ENCODE assay signal across 27 cellular contexts in the genomic region with DNA sequence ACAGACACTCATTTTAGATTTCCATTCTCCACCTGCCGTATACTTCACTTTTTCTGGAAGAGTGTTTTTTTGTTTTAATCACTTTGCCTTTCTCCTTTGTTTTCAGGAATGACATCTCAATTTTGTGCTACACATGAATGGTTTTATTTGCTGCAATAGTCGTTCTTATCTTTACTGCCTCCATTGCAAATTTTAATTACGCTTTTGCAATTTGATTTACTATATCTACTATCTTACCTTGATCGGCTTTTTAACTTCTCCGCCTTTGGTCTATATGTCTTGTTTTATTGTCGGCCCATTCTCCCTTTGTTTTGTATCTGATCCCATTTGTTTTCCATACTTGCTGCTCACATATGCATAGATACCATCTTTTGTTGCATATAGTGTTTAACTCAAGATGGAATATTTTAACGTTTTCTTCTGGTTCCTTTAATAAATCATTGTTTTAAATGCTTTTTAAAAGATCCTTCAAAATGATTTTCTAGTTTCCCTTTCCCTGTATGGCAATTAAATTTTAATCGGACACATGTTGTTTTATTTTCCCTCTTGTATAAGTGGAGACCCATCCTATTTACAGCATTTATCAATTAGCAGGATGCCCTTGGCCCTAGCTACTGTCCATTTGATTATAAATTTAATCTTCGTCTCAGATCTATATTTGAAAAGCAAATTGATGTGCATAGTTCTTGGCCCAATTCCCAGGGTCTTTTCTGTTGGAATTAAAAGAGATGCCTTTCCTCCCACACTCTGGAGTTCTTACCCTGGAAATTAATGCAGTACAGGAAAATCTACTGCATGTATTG.
"Had no signal": no experiment of that assay in that cellular context is flagged by ENCODE, and none has a peak within 500 bp of the region (broad histone marks: within the 10 kb centered on the region; RNA-seq: fewer than 3 reads in every experiment).

No MANE protein-coding gene starts in this region.

- DNase-seq: activated CD4-positive, alpha-beta T cell treated with anti-CD3 and anti-CD28 coated beads for 36 hours; activated CD4-positive, CD25-positive, alpha-beta regulatory T cell; activated effector memory CD4-positive, alpha-beta T cell treated with anti-CD3 and anti-CD28 coated beads, Interleukin-2, amount 50 U/mL, for 16 hours; activated naive CD4-positive, alpha-beta T cell treated with anti-CD3 and anti-CD28 coated beads for 36 hours; activated naive CD8-positive, alpha-beta T cell treated with anti-CD3 and anti-CD28 coated beads for 36 hours; activated T-cell treated with anti-CD3 and anti-CD28 coated beads for 4 hours; adrenal gland; aorta; body of pancreas; colonic mucosa; effector CD8-positive, alpha-beta T cell; left ventricle myocardium superior; naive B cell; ovary; sigmoid colon; small intestine; stimulated activated CD4-positive, alpha-beta T cell treated with anti-CD3 and anti-CD28 coated beads, Interleukin-1b, Interleukin-23, amount 100 ng/mL, for 48 hours; stimulated activated CD4-positive, alpha-beta T cell treated with anti-CD3 and anti-CD28 coated beads, Interleukin-4, amount 100 ng/mL, for 4 hours; stimulated activated CD8-positive, alpha-beta memory T cell treated with anti-CD3 and anti-CD28 coated beads, Interleukin-4, amount 100 ng/mL, for 48 hours; stimulated activated naive CD8-positive, alpha-beta T cell treated with anti-CD3 and anti-CD28 coated beads, Interleukin-15, amount 100 ng/mL, for 72 hours; substantia nigra; uterus had no signal

- H3K4me3 ChIP-seq: adrenal gland, body of pancreas, colonic mucosa, ovary, sigmoid colon, uterus had no signal

- ATAC-seq: activated CD4-positive, alpha-beta T cell treated with anti-CD3 and anti-CD28 coated beads for 36 hours; body of pancreas; left ventricle myocardium superior; stimulated activated memory B cell treated with anti-CD40 and anti-IgM and Interleukin-4, amounts not matched to agents 10 μg/mL and 1 μg/mL and 100 μg/mL, for 72 hours; stimulated activated naive CD8-positive, alpha-beta T cell treated with anti-CD3 and anti-CD28 coated beads, Interleukin-15, amount 100 ng/mL, for 72 hours had no signal

- H3K4me1 ChIP-seq: adrenal gland, body of pancreas, colonic mucosa, sigmoid colon, uterus had no signal

- H3K27ac Mint-ChIP-seq: activated CD4-positive, alpha-beta T cell treated with anti-CD3 and anti-CD28 coated beads for 36 hours; activated naive CD4-positive, alpha-beta T cell treated with anti-CD3 and anti-CD28 coated beads for 36 hours; activated naive CD8-positive, alpha-beta T cell treated with anti-CD3 and anti-CD28 coated beads for 36 hours; activated T-helper 1 cell treated with anti-CD3 and anti-CD28 coated beads, Interleukin-12 subunit alpha, Interleukin-12 subunit beta, Interleukin-2, Interleukin-4 antibody, amounts not matched to agents 30 ng/mL and 10 ng/mL and 1 ng/mL, durations not matched to agents 14 hours and 24 hours and 36 hours; naive B cell; progenitor cell of endocrine pancreas; stimulated activated memory B cell treated with anti-CD40 and anti-IgM and Interleukin-4, amounts not matched to agents 10 μg/mL and 1 μg/mL and 100 μg/mL, for 72 hours; stimulated activated naive CD8-positive, alpha-beta T cell treated with anti-CD3 and anti-CD28 coated beads, Interleukin-15, amount 100 ng/mL, for 72 hours; type B pancreatic cell had no signal

- H3K9me3 ChIP-seq: adrenal gland, body of pancreas, colonic mucosa, ovary, sigmoid colon, uterus had no signal

- H3K27me3 Mint-ChIP-seq: activated CD4-positive, alpha-beta T cell treated with anti-CD3 and anti-CD28 coated beads for 36 hours; activated naive CD8-positive, alpha-beta T cell treated with anti-CD3 and anti-CD28 coated beads for 36 hours; naive B cell; progenitor cell of endocrine pancreas; stimulated activated memory B cell treated with anti-CD40 and anti-IgM and Interleukin-4, amounts not matched to agents 10 μg/mL and 1 μg/mL and 100 μg/mL, for 72 hours; stimulated activated naive CD8-positive, alpha-beta T cell treated with anti-CD3 and anti-CD28 coated beads, Interleukin-15, amount 100 ng/mL, for 72 hours; type B pancreatic cell had no signal

- H3K36me3 Mint-ChIP-seq: activated naive CD8-positive, alpha-beta T cell treated with anti-CD3 and anti-CD28 coated beads for 36 hours; stimulated activated memory B cell treated with anti-CD40 and anti-IgM and Interleukin-4, amounts not matched to agents 10 μg/mL and 1 μg/mL and 100 μg/mL, for 72 hours; type B pancreatic cell had no signal

- H3K27ac ChIP-seq: adrenal gland, body of pancreas, colonic mucosa, ovary, sigmoid colon, uterus had no signal

- H3K36me3 ChIP-seq: adrenal gland, colonic mucosa, ovary, sigmoid colon, uterus had no signal

- H3K4me1 Mint-ChIP-seq: activated CD4-positive, alpha-beta T cell treated with anti-CD3 and anti-CD28 coated beads for 36 hours; activated naive CD8-positive, alpha-beta T cell treated with anti-CD3 and anti-CD28 coated beads for 36 hours; naive B cell; stimulated activated memory B cell treated with anti-CD40 and anti-IgM and Interleukin-4, amounts not matched to agents 10 μg/mL and 1 μg/mL and 100 μg/mL, for 72 hours; stimulated activated naive CD8-positive, alpha-beta T cell treated with anti-CD3 and anti-CD28 coated beads, Interleukin-15, amount 100 ng/mL, for 72 hours had no signal

- H3K27me3 ChIP-seq: adrenal gland, body of pancreas, colonic mucosa, ovary, sigmoid colon, uterus had no signal

- H3K4me3 Mint-ChIP-seq: activated CD4-positive, alpha-beta T cell treated with anti-CD3 and anti-CD28 coated beads for 36 hours; activated naive CD4-positive, alpha-beta T cell treated with anti-CD3 and anti-CD28 coated beads for 36 hours; activated naive CD8-positive, alpha-beta T cell treated with anti-CD3 and anti-CD28 coated beads for 36 hours; activated T-helper 1 cell treated with anti-CD3 and anti-CD28 coated beads, Interleukin-12 subunit alpha, Interleukin-12 subunit beta, Interleukin-2, Interleukin-4 antibody, amounts not matched to agents 30 ng/mL and 10 ng/mL and 1 ng/mL, durations not matched to agents 14 hours and 24 hours and 36 hours; naive B cell; stimulated activated memory B cell treated with anti-CD40 and anti-IgM and Interleukin-4, amounts not matched to agents 10 μg/mL and 1 μg/mL and 100 μg/mL, for 72 hours; stimulated activated naive CD8-positive, alpha-beta T cell treated with anti-CD3 and anti-CD28 coated beads, Interleukin-15, amount 100 ng/mL, for 72 hours; type B pancreatic cell had no signal

- FAIRE-seq: islet of Langerhans, small intestine had no signal
